20 cellular contexts compared by ENCODE assay signal in genomic region chr3:189756651-189757078, GRCh38.
DNase-seq lines count a peak whose midpoint lies in the region; ATAC-seq, FAIRE-seq and TF ChIP-seq lines count a peak whose summit lies in the region.
"Had no signal": no experiment of that assay in that cellular context is flagged by ENCODE, and none has a peak within 500 bp of the region (broad histone marks: within the 10 kb centered on the region; RNA-seq: fewer than 3 reads in every experiment).

No MANE protein-coding gene starts in this region.

- peaks cover 12% of the 10 kb centered on the region for H3K9me3 Mint-ChIP-seq in T-helper 2 cell treated with Interferon-gamma antibody and Interleukin-4, amounts not matched to agents 5 μg/mL and 100 μg/mL, for 36 hours
- H3K9me3 Mint-ChIP-seq: activated naive CD4-positive, alpha-beta T cell treated with anti-CD3 and anti-CD28 coated beads, Interleukin-2, amount 50 U/mL, for 24 hours had no signal

- H3K27ac ChIP-seq in Panc1 (ENCODE audit: low read length) = no peak overlapping the region
- H3K27ac ChIP-seq: right atrium auricular region had no signal

- H3K36me3 Mint-ChIP-seq in T-helper 2 cell treated with Interferon-gamma antibody and Interleukin-4, amounts not matched to agents 5 μg/mL and 100 μg/mL, for 36 hours (ENCODE audit: low read depth) = peaks cover 2% of the 10 kb centered on the region
- H3K36me3 Mint-ChIP-seq: activated naive CD4-positive, alpha-beta T cell treated with anti-CD3 and anti-CD28 coated beads, Interleukin-2, amount 50 U/mL, for 24 hours; brain had no signal

- H3K27me3 ChIP-seq in Panc1 (ENCODE audit: control insufficient read depth, insufficient read depth, low read length) (no peaks in the 10 kb centered on the region), kidney epithelial cell (ENCODE audit: control insufficient read depth, insufficient read depth, low read length) (no peaks in the 10 kb centered on the region)
- H3K27me3 ChIP-seq: right atrium auricular region had no signal

- intact Hi-C loops in Panc1 (cut with micrococcal nuclease; ENCODE audit: unreplicated experiment) (no loop called here), left colon (cut with DNase I, micrococcal nuclease) (no loop called here)

- H3K4me3 Mint-ChIP-seq in T-helper 2 cell treated with Interferon-gamma antibody and Interleukin-4, amounts not matched to agents 5 μg/mL and 100 μg/mL, for 36 hours = no peak overlapping the region
- H3K4me3 Mint-ChIP-seq: activated naive CD4-positive, alpha-beta T cell treated with anti-CD3 and anti-CD28 coated beads, Interleukin-2, amount 50 U/mL, for 24 hours; brain had no signal

- CTCF ChIA-PET in Panc1 (lab: Charles Lee) = no interaction called here

- TF ChIP-seq POLR2A in H54 (IDR thresholded peaks at IDR 0.05; ENCODE audit: low read depth, low read length) = no peak

- ATAC-seq in Panc1 (peak; percentile 92), left colon (no peak)
- ATAC-seq: HCT116 had no signal

- in situ Hi-C loops in Panc1 (cut with HindIII; ENCODE audit: low pct_unique_long_range_greater_than_20kb, low sequenced_read_pairs) = no loop called here

- POLR2A ChIA-PET in Panc1 (lab: Charles Lee) = no interaction called here

- no peaks in the 10 kb centered on the region for H3K36me3 ChIP-seq in Panc1 (ENCODE audit: control insufficient read depth, insufficient read depth, low read length)
- H3K36me3 ChIP-seq in kidney epithelial cell (ENCODE audit: control insufficient read depth, insufficient read depth, low read length) = no peaks in the 10 kb centered on the region
- H3K36me3 ChIP-seq: right atrium auricular region had no signal

- H3K27me3 Mint-ChIP-seq in T-helper 2 cell treated with Interferon-gamma antibody and Interleukin-4, amounts not matched to agents 5 μg/mL and 100 μg/mL, for 36 hours (ENCODE audit: low read depth) = no peaks in the 10 kb centered on the region
- H3K27me3 Mint-ChIP-seq: activated naive CD4-positive, alpha-beta T cell treated with anti-CD3 and anti-CD28 coated beads, Interleukin-2, amount 50 U/mL, for 24 hours had no signal

- peak; percentile 86 for FAIRE-seq in H54 (lab: Jason Lieb, UNC)
- FAIRE-seq: kidney, urothelium cell line had no signal

- H3K4me1 Mint-ChIP-seq in T-helper 2 cell treated with Interferon-gamma antibody and Interleukin-4, amounts not matched to agents 5 μg/mL and 100 μg/mL, for 36 hours (ENCODE audit: low read depth) = no peaks in the 10 kb centered on the region
- H3K4me1 Mint-ChIP-seq: activated naive CD4-positive, alpha-beta T cell treated with anti-CD3 and anti-CD28 coated beads, Interleukin-2, amount 50 U/mL, for 24 hours; brain had no signal

- DNase-seq in NCI-H1092 treated with DMSO at 0.1 percent for 48 hours (lab: John Stamatoyannopoulos, UW) (peak; percentile 14), NCI-H1092 (lab: John Stamatoyannopoulos, UW) (no peak), H54 (ENCODE audit: insufficient read length, low spot score) (no peak), Panc1 (ENCODE audit: low read depth, low spot score) (peak; percentile 17), kidney epithelial cell (ENCODE audit: low read depth) (peak; percentile 34), left colon (no peak), globus pallidus (ENCODE audit: low spot score) (no peak)
- no peak for DNase-seq in T-helper 2 cell treated with Interferon-gamma antibody and Interleukin-4, amounts not matched to agents 5 μg/mL and 100 μg/mL, for 36 hours (ENCODE audit: low spot score)
- DNase-seq: 8988T; activated CD4-positive, alpha-beta T cell treated with anti-CD3 and anti-CD28 coated beads, Interleukin-2, amount 50 U/mL, for 1 hour; activated T-cell treated with anti-CD3 and anti-CD28 coated beads, Interleukin-2, amount 50 U/mL, for 1 hour; C1 segment of cervical spinal cord; dermis blood vessel endothelial cell; kidney; SK-N-SH had no signal

- H3K9me3 ChIP-seq in Panc1 (ENCODE audit: control insufficient read depth, insufficient read depth, low read depth, low read length) = no peaks in the 10 kb centered on the region
- H3K9me3 ChIP-seq: right atrium auricular region, SK-N-SH had no signal

- H3K27ac Mint-ChIP-seq in T-helper 2 cell treated with Interferon-gamma antibody and Interleukin-4, amounts not matched to agents 5 μg/mL and 100 μg/mL, for 36 hours = no peak overlapping the region
- H3K27ac Mint-ChIP-seq: activated naive CD4-positive, alpha-beta T cell treated with anti-CD3 and anti-CD28 coated beads, Interleukin-2, amount 50 U/mL, for 24 hours; brain had no signal

- BruUV-seq in Panc1 (replicated peaks; lab: Mats Ljungman, UMichigan) = no TSS peak

- H3K4me3 ChIP-seq in Panc1 (ENCODE audit: low read depth in 2 of 2, low read length in 2 of 2) (no peak overlapping the region), kidney epithelial cell (ENCODE audit: low read depth, low read length) (no peak overlapping the region)
- H3K4me3 ChIP-seq: right atrium auricular region had no signal

- TF ChIP-seq CTCF in Panc1 (IDR thresholded peaks at IDR 0.05) (no peak), kidney epithelial cell (IDR thresholded peaks at IDR 0.05; ENCODE audit: insufficient read depth, low read length, poor library complexity, severe bottlenecking) (no peak)

- H3K4me1 ChIP-seq in Panc1 (ENCODE audit: control insufficient read depth, insufficient read depth, low read length) = peaks cover 5% of the 10 kb centered on the region; the same call in 1 of the 2 replicates
- H3K4me1 ChIP-seq: right atrium auricular region had no signal

Comparison
In these comparisons a context has a peak if more than half of its experiments do, and no peak if none do; other contexts are left out.
1. DNase-seq: peak in NCI-H1092 treated with DMSO at 0.1 percent for 48 hours (single experiment), Panc1 (single experiment) and kidney epithelial cell (single experiment); none in NCI-H1092 (single experiment), H54 (single experiment), left colon (0 of 2), globus pallidus (single experiment) and T-helper 2 cell treated with Interferon-gamma antibody and Interleukin-4, amounts not matched to agents 5 μg/mL and 100 μg/mL, for 36 hours (single experiment).